In the genomic region with DNA sequence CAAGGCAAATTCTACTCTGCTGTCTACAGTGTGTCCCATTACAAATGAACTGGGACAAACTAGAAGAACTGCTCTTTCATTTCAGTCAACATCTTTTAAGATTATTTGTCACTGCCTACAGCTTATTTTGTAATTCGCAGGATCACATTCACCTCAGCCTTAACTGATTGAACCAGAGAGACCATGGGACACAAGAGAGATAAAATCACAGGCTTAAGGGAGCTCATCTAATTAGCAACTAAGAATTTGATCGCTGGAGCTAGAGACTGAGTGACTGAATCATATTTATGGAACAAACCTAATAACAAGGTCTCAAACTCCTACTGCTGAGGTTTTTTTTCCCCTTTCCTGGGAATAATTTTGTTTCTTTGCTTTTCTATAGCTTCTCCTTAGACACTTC, we compare ENCODE assay signal across 17 cellular contexts.
DNase-seq lines count a peak whose midpoint lies in the region; ATAC-seq, FAIRE-seq and TF ChIP-seq lines count a peak whose summit lies in the region.
"Had no signal": no experiment of that assay in that cellular context is flagged by ENCODE, and none has a peak within 500 bp of the region (broad histone marks: within the 10 kb centered on the region; RNA-seq: fewer than 3 reads in every experiment).

No MANE protein-coding gene starts in this region.

- CTCF ChIA-PET in GM12878 (lab: Yijun Ruan, JAX): interaction anchor here (0.6 to 2.3 kb wide), 7 partner anchors 9 to 230 kb away, joined by 3 to 10 read pairs (median 3); no protein-coding TSS in a partner anchor

- H3K9ac ChIP-seq in GM12878 (ENCODE audit: control insufficient read depth, insufficient read depth, low read length): no peak overlapping the region
- no peak overlapping the region for H3K9ac ChIP-seq in neural progenitor cell

- FAIRE-seq in D721Med (lab: Jason Lieb, UNC): peak; percentile 96
- no peak for FAIRE-seq in GM12878 (lab: Jason Lieb, UNC)
- FAIRE-seq: A549, HepG2, HTR-8/SVneo had no signal

- SMC1A ChIA-PET in GM12878 (lab: Charles Lee; ENCODE audit: uncharacterized antibody, unreplicated experiment): interaction anchor here (0.9 to 2.6 kb wide), 9 partner anchors 9 to 237 kb away, joined by 3 to 24 read pairs (median 5); no protein-coding TSS in a partner anchor

- TF ChIP-seq POLR2A in GM12878 (IDR thresholded peaks at IDR 0.05; ENCODE audit: low read depth, low read length): no peak

- H3K4me1 Mint-ChIP-seq in neural progenitor cell (no peaks in the 10 kb centered on the region), osteocyte (ENCODE audit: unreplicated experiment) (no peaks in the 10 kb centered on the region)
- no peaks in the 10 kb centered on the region for H3K4me1 Mint-ChIP-seq in activated T-cell treated with anti-CD3 and anti-CD28 coated beads, Interleukin-2, amount 50 U/mL, for 72 hours (ENCODE audit: low read depth)
- H3K4me1 Mint-ChIP-seq: CD14-positive monocyte had no signal

- H4K20me1 ChIP-seq in GM12878 (ENCODE audit: control insufficient read depth, insufficient read depth) (no peaks in the 10 kb centered on the region), neural progenitor cell (ENCODE audit: low read depth) (no peaks in the 10 kb centered on the region)

- POLR2A ChIA-PET in GM12878 (lab: Charles Lee): interaction anchor here (1.7 kb wide), 1 partner anchor 17 kb away, joined by 5 read pairs; no protein-coding TSS in a partner anchor

- TF ChIP-seq RAD21 in GM12878 (IDR thresholded peaks at IDR 0.05; ENCODE audit: insufficient read depth, low read depth, low read length): no peak

- peak; percentile 19; the same call in 2 of the 3 replicates for ATAC-seq in GM12878
- ATAC-seq in HG03342 (IDR thresholded peaks at IDR 0.05; ENCODE audit: unreplicated experiment): no peak
- no peak for ATAC-seq in activated T-cell treated with anti-CD3 and anti-CD28 coated beads, Interleukin-2, amount 50 U/mL, for 72 hours (replicated peaks in 1 of 2)
- ATAC-seq: A549; CD8-positive, alpha-beta T cell; HepG2 had no signal

- H3K4me3 ChIP-seq in GM12878 (no peak overlapping the region), neural progenitor cell (no peak overlapping the region)
- H3K4me3 ChIP-seq: A549 had no signal

- peak; percentile 40 for DNase-seq in D721Med (ENCODE audit: insufficient read length, low spot score)
- DNase-seq in NCI-H82 treated with DMSO at 0.1 percent for 48 hours (lab: John Stamatoyannopoulos, UW; ENCODE audit: unreplicated experiment): peak; percentile 72
- DNase-seq in GM12878 (ENCODE audit: low read depth, low spot score): no peak
- no peak for DNase-seq in neural progenitor cell (ENCODE audit: low spot score)
- no peak for DNase-seq in osteocyte (ENCODE audit: extremely low spot score, unreplicated experiment)
- DNase-seq in activated T-cell treated with anti-CD3 and anti-CD28 coated beads, Interleukin-2, amount 50 U/mL, for 72 hours: no peak
- DNase-seq: Caco-2; CD8-positive, alpha-beta T cell; DMS53; GF-D8; HCEC 1CT; HFFc6 had no signal

- H3K9me3 Mint-ChIP-seq in neural progenitor cell: no peaks in the 10 kb centered on the region
- H3K9me3 Mint-ChIP-seq in osteocyte (ENCODE audit: unreplicated experiment): no peaks in the 10 kb centered on the region
- peaks cover 3 to 7% of the 10 kb centered on the region in 2 donors for H3K9me3 Mint-ChIP-seq in activated T-cell treated with anti-CD3 and anti-CD28 coated beads, Interleukin-2, amount 50 U/mL, for 72 hours
- H3K9me3 Mint-ChIP-seq: CD8-positive, alpha-beta T cell had no signal

- no peaks in the 10 kb centered on the region for H3K36me3 ChIP-seq in GM12878 (ENCODE audit: control insufficient read depth in 2 of 2, insufficient read depth in 2 of 2, low read length in 1 of 2)
- H3K36me3 ChIP-seq in neural progenitor cell: no peaks in the 10 kb centered on the region

- H3K4me2 ChIP-seq in GM12878 (ENCODE audit: control insufficient read depth, insufficient read depth) (no peak overlapping the region), neural progenitor cell (no peak overlapping the region)
- H3K4me2 ChIP-seq: A549 had no signal

- RAD21 ChIA-PET in GM12878 (lab: Charles Lee; ENCODE audit: unreplicated experiment): interaction anchor here (1.0 to 2.1 kb wide), 10 partner anchors 9 to 79 kb away, joined by 3 to 10 read pairs (median 5); no protein-coding TSS in a partner anchor

- H3K9me3 ChIP-seq in GM12878 (replicated peaks; ENCODE audit: control insufficient read depth, insufficient read depth, low read length): no peaks in the 10 kb centered on the region
- H3K9me3 ChIP-seq in neural progenitor cell (ENCODE audit: low read depth): no peaks in the 10 kb centered on the region
- H3K9me3 ChIP-seq: A549, Caco-2 had no signal

- no peak for TF ChIP-seq EP300 in GM12878 (IDR thresholded peaks at IDR 0.05; ENCODE audit: borderline replicate concordance in 1 of 2, control insufficient read depth in 1 of 2, low read depth in 2 of 2, low read length in 2 of 2)

- H3K27me3 ChIP-seq in GM12878 (replicated peaks in 1 of 2; ENCODE audit: control insufficient read depth in 2 of 2, insufficient read depth in 2 of 2, low read length in 1 of 2): no peaks in the 10 kb centered on the region
- no peaks in the 10 kb centered on the region for H3K27me3 ChIP-seq in neural progenitor cell

- no peak overlapping the region for H2AFZ ChIP-seq in GM12878 (ENCODE audit: control insufficient read depth, low read depth, low read length)
- H2AFZ ChIP-seq in neural progenitor cell (replicated peaks): peak overlapping the region; percentile 69

- H3K27ac Mint-ChIP-seq in neural progenitor cell: no peak overlapping the region
- H3K27ac Mint-ChIP-seq in osteocyte (ENCODE audit: unreplicated experiment): no peak overlapping the region
- no peak overlapping the region for H3K27ac Mint-ChIP-seq in activated T-cell treated with anti-CD3 and anti-CD28 coated beads, Interleukin-2, amount 50 U/mL, for 72 hours
- H3K27ac Mint-ChIP-seq: CD14-positive monocyte; CD8-positive, alpha-beta T cell; HFFc6 had no signal

- H3K4me1 ChIP-seq in GM12878 (ENCODE audit: control insufficient read depth, insufficient read depth, low read length): no peaks in the 10 kb centered on the region
- no peaks in the 10 kb centered on the region for H3K4me1 ChIP-seq in neural progenitor cell
- H3K4me1 ChIP-seq: A549, Caco-2 had no signal

- no peaks in the 10 kb centered on the region for H3F3A ChIP-seq in neural progenitor cell (ENCODE audit: low read depth)

- H3K36me3 Mint-ChIP-seq in neural progenitor cell (no peaks in the 10 kb centered on the region), osteocyte (ENCODE audit: unreplicated experiment) (no peaks in the 10 kb centered on the region)
- no peaks in the 10 kb centered on the region for H3K36me3 Mint-ChIP-seq in activated T-cell treated with anti-CD3 and anti-CD28 coated beads, Interleukin-2, amount 50 U/mL, for 72 hours (ENCODE audit: insufficient read depth in 2 of 2)
- H3K36me3 Mint-ChIP-seq: CD14-positive monocyte; CD8-positive, alpha-beta T cell had no signal

- TF ChIP-seq CTCF in D721Med (IDR thresholded peaks at IDR 0.05; ENCODE audit: insufficient read depth, missing control alignments) (no peak), GM12878 (IDR thresholded peaks at IDR 0.05 in 2 of 3, conservative IDR thresholded peaks at IDR 0.05 in 1 of 3; ENCODE audit: control insufficient read depth in 2 of 3, extremely low read depth in 1 of 3, insufficient read depth in 1 of 3, low read depth in 3 of 3, low read length in 3 of 3) (no peak), neural progenitor cell (IDR thresholded peaks at IDR 0.05) (no peak), osteocyte (IDR thresholded peaks at IDR 0.05) (no peak)

- H3K79me2 ChIP-seq in GM12878 (ENCODE audit: control insufficient read depth, insufficient read depth, low read length) (no peaks in the 10 kb centered on the region), neural progenitor cell (ENCODE audit: low read depth) (no peaks in the 10 kb centered on the region)

- BruUV-seq in GM12878 (replicated peaks; lab: Mats Ljungman, UMichigan): no TSS peak

- 0% methylated on average over 2 of the region's 2 CpGs for WGBS in GM12878 (ENCODE audit: insufficient coverage, insufficient replicate concordance, low lambda C conversion rate, missing lambda C conversion rate)

- in situ Hi-C loops in GM12878 (cut with MboI): no loop called here

- H3K27ac ChIP-seq in GM12878 (ENCODE audit: control insufficient read depth, insufficient read depth) (no peak overlapping the region), neural progenitor cell (no peak overlapping the region)
- H3K27ac ChIP-seq: A549 had no signal

- intact Hi-C loops in GM12878 (cut with micrococcal nuclease; ENCODE audit: unreplicated experiment): no loop called here

- H3K27me3 Mint-ChIP-seq in neural progenitor cell (ENCODE audit: insufficient read depth, low read depth): peaks cover 2% of the 10 kb centered on the region
- no peaks in the 10 kb centered on the region for H3K27me3 Mint-ChIP-seq in osteocyte (ENCODE audit: unreplicated experiment)
- H3K27me3 Mint-ChIP-seq in activated T-cell treated with anti-CD3 and anti-CD28 coated beads, Interleukin-2, amount 50 U/mL, for 72 hours (ENCODE audit: low read depth): no peaks in the 10 kb centered on the region

- no peak overlapping the region for H3K4me3 Mint-ChIP-seq in neural progenitor cell
- H3K4me3 Mint-ChIP-seq in osteocyte (ENCODE audit: unreplicated experiment): no peak overlapping the region
- H3K4me3 Mint-ChIP-seq in activated T-cell treated with anti-CD3 and anti-CD28 coated beads, Interleukin-2, amount 50 U/mL, for 72 hours: no peak overlapping the region
- H3K4me3 Mint-ChIP-seq: CD14-positive monocyte; CD8-positive, alpha-beta T cell; HFFc6 had no signal

TF ChIP-seq in GM12878, 131 proteins besides CTCF, POLR2A, EP300 and RAD21 (continues in another document):
- no peak for TF ChIP-seq EGR1 (IDR thresholded peaks at IDR 0.05; ENCODE audit: borderline replicate concordance in 1 of 2, low read depth in 2 of 2, low read length in 2 of 2)

Comparison
In these comparisons a context has a peak if more than half of its experiments do, and no peak if none do; other contexts are left out.
1. DNase-seq: peak in D721Med (single experiment) and NCI-H82 treated with DMSO at 0.1 percent for 48 hours (single experiment); none in GM12878 (single experiment), neural progenitor cell (single experiment), osteocyte (single experiment) and activated T-cell treated with anti-CD3 and anti-CD28 coated beads, Interleukin-2, amount 50 U/mL, for 72 hours (0 of 2).